ENCODE assay signal across 21 cellular contexts in the genomic region with DNA sequence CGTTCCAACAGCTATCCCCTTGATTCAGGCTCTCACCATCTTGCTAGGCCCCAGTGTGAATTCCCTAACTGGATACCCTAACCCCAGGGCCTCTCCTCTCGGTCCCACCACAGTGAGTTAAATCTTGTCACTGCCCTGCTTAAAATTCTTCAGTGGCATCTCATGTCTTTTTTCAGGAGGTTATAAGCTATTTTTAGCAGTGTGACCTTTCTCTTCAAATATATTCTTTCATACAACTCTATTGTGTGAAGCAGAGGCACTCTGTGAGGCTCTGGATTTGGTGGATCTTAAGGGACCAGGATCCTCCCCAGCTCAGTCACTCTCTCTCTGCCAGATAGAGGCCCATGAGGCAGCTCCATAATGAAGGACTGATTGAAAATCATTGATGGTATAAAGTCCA.
"Had no signal": no experiment of that assay in that cellular context is flagged by ENCODE, and none has a peak within 500 bp of the region (broad histone marks: within the 10 kb centered on the region; RNA-seq: fewer than 3 reads in every experiment).

No MANE protein-coding gene starts in this region.

- DNase-seq: activated CD4-positive, alpha-beta T cell treated with anti-CD3 and anti-CD28 coated beads for 48 hours; activated CD4-positive, alpha-beta T cell treated with anti-CD3 and anti-CD28 coated beads, Interleukin-2, amount 50 U/mL, for 4 hours; activated CD4-positive, CD25-positive, alpha-beta regulatory T cell treated with anti-CD3 and anti-CD28 coated beads, Interleukin-2, amount 50 U/mL, for 72 hours; activated gamma-delta T cell; activated naive CD4-positive, alpha-beta T cell treated with anti-CD3 and anti-CD28 coated beads for 36 hours; activated T-cell treated with anti-CD3 and anti-CD28 coated beads, Interleukin-2, amount 50 U/mL, for 4 hours; amygdala; Karpas-422; MM.1S; NCI-H1105; NCI-H1436; NCI-H187; NCI-H2081; NCI-H510A treated with DMSO at 0.1 percent for 48 hours; NCI-H69; NK-92 treated with Interleukin-12 subunit alpha and Interleukin-12 subunit beta, amount 100 ng/mL, for 24 hours; OCI-M1; SHP77 treated with DMSO at 0.1 percent for 48 hours had no signal

- ATAC-seq: activated T-cell treated with anti-CD3 and anti-CD28 coated beads, Interleukin-2, amount 50 U/mL, for 4 hours; Panc1; WTC11 had no signal

- H3K27ac ChIP-seq: RWPE1 had no signal
